ENCODE assay signal across 23 cellular contexts in the genomic region with DNA sequence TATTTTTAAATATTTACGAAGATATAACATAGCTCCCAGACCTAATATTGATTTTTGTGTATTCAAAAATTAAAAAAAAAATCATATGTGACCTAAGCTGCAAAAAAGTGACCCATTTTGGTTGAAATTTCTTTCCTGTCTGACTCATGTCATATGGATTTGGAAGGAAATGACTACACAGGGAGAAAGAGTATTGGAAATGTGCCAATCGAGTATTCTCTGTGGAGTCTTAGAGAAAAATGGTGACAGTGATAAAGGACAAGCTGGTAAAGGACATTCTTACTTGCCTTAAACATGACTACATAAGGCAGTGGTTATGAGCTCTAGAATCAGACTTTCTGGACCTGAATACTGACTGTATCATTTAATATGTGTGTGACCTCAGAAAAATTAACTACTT.
DNase-seq lines count a peak whose midpoint lies in the region; ATAC-seq, FAIRE-seq and TF ChIP-seq lines count a peak whose summit lies in the region.
"Had no signal": no experiment of that assay in that cellular context is flagged by ENCODE, and none has a peak within 500 bp of the region (broad histone marks: within the 10 kb centered on the region; RNA-seq: fewer than 3 reads in every experiment).

No MANE protein-coding gene starts in this region.

- H3K36me3 Mint-ChIP-seq in chondrocyte (ENCODE audit: low read depth) (no peaks in the 10 kb centered on the region), CD14-positive monocyte (no peaks in the 10 kb centered on the region)

- intact Hi-C loops in CD14-positive monocyte (cut with micrococcal nuclease) (no loop called here), colonic mucosa (cut with DNase I) (no loop called here)

- no peak overlapping the region for H3K4me3 Mint-ChIP-seq in chondrocyte (ENCODE audit: unreplicated experiment)
- no peak overlapping the region for H3K4me3 Mint-ChIP-seq in CD14-positive monocyte
- H3K4me3 Mint-ChIP-seq: activated CD4-positive, alpha-beta T cell treated with anti-CD3 and anti-CD28 coated beads for 36 hours; activated T-cell treated with anti-CD3 and anti-CD28 coated beads, Interleukin-2, amount 50 U/mL, for 4 hours; H9; immature natural killer cell; neural crest cell; T-helper 1 cell treated with Interleukin-12 subunit alpha and Interleukin-12 subunit beta and Interleukin-4 antibody, amounts not matched to agents 30 μg/mL and 1 μg/mL, for 36 hours had no signal

- no peak overlapping the region for H3K4me3 ChIP-seq in colonic mucosa
- H3K4me3 ChIP-seq: hepatocyte, K562, left ventricle myocardium inferior, suprapubic skin, uterus had no signal

- H3K27ac Mint-ChIP-seq in chondrocyte (ENCODE audit: unreplicated experiment) (peak overlapping the region; percentile 34), CD14-positive monocyte (no peak overlapping the region)
- H3K27ac Mint-ChIP-seq: activated CD4-positive, alpha-beta T cell treated with anti-CD3 and anti-CD28 coated beads for 36 hours; H9; immature natural killer cell; T-helper 1 cell treated with Interleukin-12 subunit alpha and Interleukin-12 subunit beta and Interleukin-4 antibody, amounts not matched to agents 30 μg/mL and 1 μg/mL, for 36 hours had no signal

- peak; percentile 21 for FAIRE-seq in RCC 7860 (lab: Jason Lieb, UNC)
- FAIRE-seq: endometrium, K562 had no signal

- H3K4me1 Mint-ChIP-seq in chondrocyte (ENCODE audit: low read depth) = peaks cover 4% of the 10 kb centered on the region
- H3K4me1 Mint-ChIP-seq in CD14-positive monocyte = no peaks in the 10 kb centered on the region
- H3K4me1 Mint-ChIP-seq: activated CD4-positive, alpha-beta T cell treated with anti-CD3 and anti-CD28 coated beads for 36 hours; immature natural killer cell; neural crest cell had no signal

- no peak overlapping the region for H3K27ac ChIP-seq in colonic mucosa
- H3K27ac ChIP-seq: hepatocyte, left ventricle myocardium inferior, suprapubic skin, uterus had no signal

- no peaks in the 10 kb centered on the region for H3K36me3 ChIP-seq in colonic mucosa
- H3K36me3 ChIP-seq: left ventricle myocardium inferior, suprapubic skin, uterus had no signal

- no peak for ATAC-seq in HG03342 (IDR thresholded peaks at IDR 0.05; ENCODE audit: unreplicated experiment)
- no peak for ATAC-seq in GM21619 (IDR thresholded peaks at IDR 0.05; ENCODE audit: unreplicated experiment)
- ATAC-seq: activated CD4-positive, alpha-beta T cell treated with anti-CD3 and anti-CD28 coated beads for 36 hours; activated T-cell treated with anti-CD3 and anti-CD28 coated beads, Interleukin-2, amount 50 U/mL, for 4 hours; K562 had no signal

- no peaks in the 10 kb centered on the region for H3K9me3 ChIP-seq in colonic mucosa
- H3K9me3 ChIP-seq: suprapubic skin, uterus had no signal

- DNase-seq in Daoy (ENCODE audit: low read depth) = peak; percentile 64
- DNase-seq in RCC 7860 (ENCODE audit: low spot score) = peak; percentile 55
- no peak for DNase-seq in chondrocyte (ENCODE audit: low spot score)
- peak; percentile 32 for DNase-seq in hepatic stellate cell (ENCODE audit: low spot score)
- no peak for DNase-seq in CD14-positive monocyte (ENCODE audit: low spot score)
- no peak for DNase-seq in colonic mucosa
- DNase-seq: activated CD4-positive, alpha-beta T cell treated with anti-CD3 and anti-CD28 coated beads for 36 hours; activated naive CD4-positive, alpha-beta T cell treated with anti-CD3 and anti-CD28 coated beads, Interleukin-2, amount 50 U/mL, for 16 hours; activated T-cell treated with anti-CD3 and anti-CD28 coated beads, Interleukin-2, amount 50 U/mL, for 4 hours; anterior cingulate cortex; H9; immature natural killer cell; left ventricle myocardium inferior; NCI-H146; uterus had no signal

- H3K9ac ChIP-seq in colonic mucosa (ENCODE audit: low read depth in 2 of 2, low read length in 2 of 2) = no peak overlapping the region

- no peaks in the 10 kb centered on the region for H3K27me3 ChIP-seq in colonic mucosa
- H3K27me3 ChIP-seq: hepatocyte, suprapubic skin, uterus had no signal

- H3K27me3 Mint-ChIP-seq in chondrocyte (ENCODE audit: low read depth) (no peaks in the 10 kb centered on the region), CD14-positive monocyte (ENCODE audit: low read depth in 3 of 3) (no peaks in the 10 kb centered on the region)
- H3K27me3 Mint-ChIP-seq: activated CD4-positive, alpha-beta T cell treated with anti-CD3 and anti-CD28 coated beads for 36 hours had no signal

- H3K4me1 ChIP-seq in colonic mucosa = no peaks in the 10 kb centered on the region
- H3K4me1 ChIP-seq: left ventricle myocardium inferior, suprapubic skin, uterus had no signal

- H3K9me3 Mint-ChIP-seq in chondrocyte (ENCODE audit: low read depth) (peaks cover 2% of the 10 kb centered on the region), CD14-positive monocyte (peaks cover 0 to 13% (median 4%) of the 10 kb centered on the region in 7 donors)

- TF ChIP-seq CTCF in chondrocyte (IDR thresholded peaks at IDR 0.05) = no peak
- TF ChIP-seq CTCF in CD14-positive monocyte (IDR thresholded peaks at IDR 0.05) = no peak
- no peak for TF ChIP-seq CTCF in colonic mucosa (IDR thresholded peaks at IDR 0.05)

Comparison
In these comparisons a context has a peak if more than half of its experiments do, and no peak if none do; other contexts are left out.
1. DNase-seq: peak in Daoy (single experiment), RCC 7860 (single experiment) and hepatic stellate cell (single experiment); none in chondrocyte (single experiment), CD14-positive monocyte (single experiment) and colonic mucosa (single experiment).